8 cellular contexts compared by ENCODE assay signal in the genomic region with DNA sequence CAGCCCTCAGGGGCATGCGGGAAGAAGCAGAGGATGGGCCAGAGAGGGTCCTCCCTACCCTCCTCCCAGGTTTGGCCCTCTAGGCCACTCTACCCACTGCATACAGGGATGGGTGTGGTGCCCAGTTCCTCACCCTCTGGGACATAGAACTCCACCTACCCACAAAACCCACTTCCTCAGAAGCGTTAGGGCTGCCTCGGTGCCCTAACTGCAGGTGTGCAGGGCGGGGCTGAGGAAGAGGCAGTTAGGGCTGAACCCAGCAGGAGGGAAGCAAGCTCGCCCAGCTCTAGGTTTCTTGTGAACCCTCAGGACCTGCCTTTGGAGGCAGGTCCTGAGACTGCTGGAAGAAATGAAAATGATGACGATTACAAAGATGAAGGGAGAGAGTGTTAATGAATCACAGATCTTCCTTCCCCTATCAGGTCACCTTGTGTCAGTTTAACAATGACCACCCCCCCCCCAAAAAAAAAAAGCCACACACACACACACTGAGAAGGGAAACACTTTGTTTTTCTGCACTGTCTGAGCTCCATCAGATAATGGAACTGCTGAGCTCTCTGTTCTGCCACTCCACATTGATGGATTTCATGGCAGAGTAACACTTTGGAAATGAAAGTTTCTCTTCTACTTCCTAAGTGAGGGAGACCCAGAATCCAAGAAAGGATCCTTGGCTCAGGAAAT.
DNase-seq lines count a peak whose midpoint lies in the region; ATAC-seq and TF ChIP-seq lines count a peak whose summit lies in the region.

No MANE protein-coding gene starts in this region.

- peak overlapping the region; percentile 84 for H3K27ac Mint-ChIP-seq in stimulated activated memory B cell treated with anti-CD40 and anti-IgM and Interleukin-4, amounts not matched to agents 10 μg/mL and 1 μg/mL and 100 μg/mL, for 72 hours
- no peak overlapping the region for H3K27ac Mint-ChIP-seq in endodermal cell

- H3K9me3 ChIP-seq in PC-9 (ENCODE audit: insufficient read depth, low read depth) (no peaks in the 10 kb centered on the region), mammary epithelial cell (replicated peaks; ENCODE audit: insufficient read depth, low read length) (no peaks in the 10 kb centered on the region), endodermal cell (ENCODE audit: control insufficient read depth, low read length) (no peaks in the 10 kb centered on the region)

- no peaks in the 10 kb centered on the region for H3K9me2 ChIP-seq in PC-9 (ENCODE audit: insufficient read depth)

- peak; percentile 84 for ATAC-seq in GM18502 (IDR thresholded peaks at IDR 0.05; ENCODE audit: poor library complexity, unreplicated experiment)
- ATAC-seq in HG02759 (IDR thresholded peaks at IDR 0.05; ENCODE audit: unreplicated experiment) = peak; percentile 90
- ATAC-seq in stimulated activated memory B cell treated with anti-CD40 and anti-IgM and Interleukin-4, amounts not matched to agents 10 μg/mL and 1 μg/mL and 100 μg/mL, for 72 hours = peak; percentile 95

- H3K9ac ChIP-seq in mammary epithelial cell (ENCODE audit: insufficient read depth, low read length) = no peak overlapping the region
- H3K9ac ChIP-seq in endodermal cell (ENCODE audit: extremely low read depth, low read length, poor library complexity, severe bottlenecking) = no peak overlapping the region

- H3K27me3 ChIP-seq in PC-9 (ENCODE audit: insufficient read depth, low read depth) (no peaks in the 10 kb centered on the region), mammary epithelial cell (ENCODE audit: insufficient read depth, low read length) (no peaks in the 10 kb centered on the region), endodermal cell (ENCODE audit: control insufficient read depth, insufficient read depth, low read length, poor library complexity, severe bottlenecking) (no peaks in the 10 kb centered on the region)

- DNase-seq in PC-9 = peak; percentile 83 to 85
- peak; percentile 68 for DNase-seq in mammary epithelial cell
- DNase-seq in COLO668 (lab: John Stamatoyannopoulos, UW; ENCODE audit: unreplicated experiment) = no peak
- DNase-seq in NCI-H1694 (lab: John Stamatoyannopoulos, UW) = no peak
- no peak for DNase-seq in endodermal cell

- POLR2A ChIA-PET in PC-9 (lab: Charles Lee; ENCODE audit: unreplicated experiment) = interaction anchor here (0.5 to 0.9 kb wide), 6 partner anchors 19 to 460 kb away, joined by 3 to 9 read pairs (median 4); no protein-coding TSS in a partner anchor

- BruUV-seq in PC-9 (replicated peaks; lab: Mats Ljungman, UMichigan) (TSS peak; percentile 43), mammary epithelial cell (replicated peaks; lab: Mats Ljungman, UMichigan) (no TSS peak)

- 39% methylated on average over 5 of the region's 6 CpGs for WGBS in mammary epithelial cell (ENCODE audit: low coverage, missing lambda C conversion rate)
- 80 to 100% methylated on average over 1 to 5 of the region's 6 CpGs for WGBS in endodermal cell (ENCODE audit: insufficient coverage in 1 of 2, insufficient read length in 1 of 2), 2 experiments

- H3K27ac ChIP-seq in PC-9 = peak overlapping the region; percentile 44
- H3K27ac ChIP-seq in mammary epithelial cell (ENCODE audit: insufficient read depth, low read depth, low read length) = no peak overlapping the region
- H3K27ac ChIP-seq in endodermal cell (ENCODE audit: low read depth, low read length) = no peak overlapping the region

- intact Hi-C loops in PC-9 (cut with micrococcal nuclease; ENCODE audit: unreplicated experiment) (loop anchor here (1.0 to 10.0 kb wide), 5 partner anchors 27 to 731 kb away; partner anchors contain the start of gene UGT1A6), mammary epithelial cell (cut with micrococcal nuclease) (loop anchor here (10.0 kb wide), 2 partner anchors 91 to 451 kb away; no protein-coding TSS in a partner anchor)

- TF ChIP-seq CTCF in PC-9 (conservative IDR thresholded peaks at IDR 0.05) (no peak), mammary epithelial cell (conservative IDR thresholded peaks at IDR 0.05 in 1 of 2, IDR thresholded peaks at IDR 0.05 in 1 of 2; ENCODE audit: extremely low read depth in 1 of 2, insufficient read depth in 1 of 2, low read depth in 1 of 2, low read length in 2 of 2) (no peak), endodermal cell (conservative IDR thresholded peaks at IDR 0.05) (no peak)

- CTCF ChIA-PET in PC-9 (lab: Charles Lee) (interaction anchor here (0.6 to 1.0 kb wide), 8 partner anchors 61 to 1168 kb away, joined by 3 to 19 read pairs (median 4); no protein-coding TSS in a partner anchor), mammary epithelial cell (lab: Charles Lee; ENCODE audit: low non-redundant PET) (interaction anchor here (0.6 kb wide), 1 partner anchor 9 kb away, joined by 4 read pairs; no protein-coding TSS in a partner anchor)

- H3K4me1 ChIP-seq in PC-9 (replicated peaks; ENCODE audit: insufficient read depth) (peaks cover 68% of the 10 kb centered on the region), mammary epithelial cell (ENCODE audit: insufficient read depth, low read length) (peaks cover 48% of the 10 kb centered on the region), endodermal cell (ENCODE audit: control insufficient read depth, insufficient read depth, low read length) (peaks cover 15% of the 10 kb centered on the region)

- H4K20me1 ChIP-seq in PC-9 (ENCODE audit: insufficient read depth) (no peaks in the 10 kb centered on the region), mammary epithelial cell (ENCODE audit: insufficient read depth, low read length) (no peaks in the 10 kb centered on the region)

- no peaks in the 10 kb centered on the region for H3K36me3 Mint-ChIP-seq in stimulated activated memory B cell treated with anti-CD40 and anti-IgM and Interleukin-4, amounts not matched to agents 10 μg/mL and 1 μg/mL and 100 μg/mL, for 72 hours
- no peaks in the 10 kb centered on the region for H3K36me3 Mint-ChIP-seq in endodermal cell (ENCODE audit: low read depth)

- H3K27me3 Mint-ChIP-seq in stimulated activated memory B cell treated with anti-CD40 and anti-IgM and Interleukin-4, amounts not matched to agents 10 μg/mL and 1 μg/mL and 100 μg/mL, for 72 hours = no peaks in the 10 kb centered on the region
- peaks cover 23% of the 10 kb centered on the region for H3K27me3 Mint-ChIP-seq in endodermal cell (ENCODE audit: insufficient read depth)

- no peaks in the 10 kb centered on the region for H3K79me2 ChIP-seq in PC-9 (ENCODE audit: low read depth)
- no peaks in the 10 kb centered on the region for H3K79me2 ChIP-seq in mammary epithelial cell (ENCODE audit: insufficient read depth, low read length)

- H2AFZ ChIP-seq in PC-9 (0 out of 2 replicates have a peak overlapping the region, but pooled peaks have one; percentile 4), mammary epithelial cell (ENCODE audit: low read depth, low read length) (peak overlapping the region; percentile 25)

- peak overlapping the region; percentile 29 for H3K4me3 Mint-ChIP-seq in stimulated activated memory B cell treated with anti-CD40 and anti-IgM and Interleukin-4, amounts not matched to agents 10 μg/mL and 1 μg/mL and 100 μg/mL, for 72 hours
- H3K4me3 Mint-ChIP-seq in endodermal cell = no peak overlapping the region

- H3K4me1 Mint-ChIP-seq in stimulated activated memory B cell treated with anti-CD40 and anti-IgM and Interleukin-4, amounts not matched to agents 10 μg/mL and 1 μg/mL and 100 μg/mL, for 72 hours = peaks cover 73% of the 10 kb centered on the region
- H3K4me1 Mint-ChIP-seq in endodermal cell = peaks cover 29% of the 10 kb centered on the region

- H3K4me2 ChIP-seq in PC-9 = peak overlapping the region; percentile 45
- no peak overlapping the region for H3K4me2 ChIP-seq in mammary epithelial cell (ENCODE audit: insufficient read depth, low read depth, low read length)

- in situ Hi-C loops in mammary epithelial cell (cut with MboI; ENCODE audit: low sequenced_read_pairs in 2 of 2) = loop anchor here in 1 of 2 donors (10.0 kb wide), 1 partner anchor 291 kb away; no protein-coding TSS in a partner anchor

- peaks cover 40% of the 10 kb centered on the region for H3F3A ChIP-seq in PC-9 (ENCODE audit: insufficient read depth, low read depth)

- no peaks in the 10 kb centered on the region for H3K36me3 ChIP-seq in PC-9 (ENCODE audit: low read depth)
- H3K36me3 ChIP-seq in mammary epithelial cell (ENCODE audit: insufficient read depth, low read length) = no peaks in the 10 kb centered on the region
- H3K36me3 ChIP-seq in endodermal cell (ENCODE audit: control insufficient read depth, insufficient read depth, low read length) = no peaks in the 10 kb centered on the region

- H3K9me3 Mint-ChIP-seq in stimulated activated memory B cell treated with anti-CD40 and anti-IgM and Interleukin-4, amounts not matched to agents 10 μg/mL and 1 μg/mL and 100 μg/mL, for 72 hours = no peaks in the 10 kb centered on the region
- H3K9me3 Mint-ChIP-seq in endodermal cell = no peaks in the 10 kb centered on the region

- H3K4me3 ChIP-seq in PC-9 = no peak overlapping the region
- H3K4me3 ChIP-seq in mammary epithelial cell (replicated peaks in 1 of 3; ENCODE audit: insufficient read depth in 1 of 3, low read depth in 2 of 3, low read length in 3 of 3) = no peak overlapping the region
- no peak overlapping the region for H3K4me3 ChIP-seq in endodermal cell (ENCODE audit: low read length)

- dilution Hi-C loops in mammary epithelial cell (cut with HindIII; ENCODE audit: low sequenced_read_pairs) = no loop called here

Comparison
In these comparisons a context has a peak if more than half of its experiments do, and no peak if none do; other contexts are left out.
1. DNase-seq: peak in PC-9 (2 of 2) and mammary epithelial cell (single experiment); none in COLO668 (single experiment), NCI-H1694 (single experiment) and endodermal cell (single experiment).
2. Peak in every context shown above with its lines, with median percentiles within 50 percentile points of each other: ATAC-seq.